In genomic region chr6:150667977-150668716, GRCh38 we compare ENCODE assay signal across 8 cellular contexts.
DNase-seq lines count a peak whose midpoint lies in the region; ATAC-seq and TF ChIP-seq lines count a peak whose summit lies in the region.

No MANE protein-coding gene starts in this region.

- ATAC-seq in esophagus mucosa: peak; percentile 98
- no peak for ATAC-seq in HG03354 (IDR thresholded peaks at IDR 0.05; ENCODE audit: poor library complexity, severe bottlenecking, unreplicated experiment)
- no peak for ATAC-seq in GM21528 (IDR thresholded peaks at IDR 0.05; ENCODE audit: low FRiP score, unreplicated experiment)

- TF ChIP-seq CTCF in Peyer's patch (IDR thresholded peaks at IDR 0.05): peak in 3 of 6 experiments; percentile 23 to 40 (median 30)

- H3K36me3 ChIP-seq in Peyer's patch: no peaks in the 10 kb centered on the region
- H3K36me3 ChIP-seq in muscle layer of colon (ENCODE audit: insufficient read depth, low read length): no peaks in the 10 kb centered on the region

- no peak overlapping the region for H3K9ac ChIP-seq in muscle layer of colon (ENCODE audit: low read length)

- DNase-seq in SKM-1 treated with dmso at 0.1 percent for 144 hours (lab: John Stamatoyannopoulos, UW; ENCODE audit: unreplicated experiment) (peak; percentile 10), SKM-1 (lab: John Stamatoyannopoulos, UW; ENCODE audit: unreplicated experiment) (no peak), Peyer's patch (peak; percentile 48 to 94 (median 87)), NAMALWA (ENCODE audit: low spot score) (no peak)

- no peak for TF ChIP-seq POLR2A in Peyer's patch (IDR thresholded peaks at IDR 0.05)

- H3K9me3 ChIP-seq in Peyer's patch: no peaks in the 10 kb centered on the region
- H3K9me3 ChIP-seq in muscle layer of colon (ENCODE audit: low read length): no peaks in the 10 kb centered on the region

- H3K27ac ChIP-seq in Peyer's patch (peak overlapping the region; percentile 25 to 76 (median 50)), muscle layer of colon (ENCODE audit: low read depth, low read length) (peak overlapping the region; percentile 76)

- H3K4me1 ChIP-seq in Peyer's patch: peaks cover 0 to 38% (median 0%) of the 10 kb centered on the region in 4 donors
- peaks cover 28% of the 10 kb centered on the region for H3K4me1 ChIP-seq in muscle layer of colon (ENCODE audit: insufficient read depth, low read length)

- H3K27me3 ChIP-seq in Peyer's patch (no peaks in the 10 kb centered on the region), muscle layer of colon (ENCODE audit: control insufficient read depth in 1 of 2, insufficient read depth in 2 of 2, low read length in 2 of 2) (no peaks in the 10 kb centered on the region)

- H3K4me3 ChIP-seq in Peyer's patch: no peak overlapping the region
- H3K4me3 ChIP-seq in muscle layer of colon (ENCODE audit: low read depth in 1 of 2, low read length in 2 of 2): no peak overlapping the region

Comparison
In these comparisons a context has a peak if more than half of its experiments do, and no peak if none do; other contexts are left out.
1. DNase-seq: peak in SKM-1 treated with dmso at 0.1 percent for 144 hours (single experiment) and Peyer's patch (3 of 3); none in SKM-1 (single experiment) and NAMALWA (single experiment).